13 cellular contexts compared by ENCODE assay signal in the genomic region with DNA sequence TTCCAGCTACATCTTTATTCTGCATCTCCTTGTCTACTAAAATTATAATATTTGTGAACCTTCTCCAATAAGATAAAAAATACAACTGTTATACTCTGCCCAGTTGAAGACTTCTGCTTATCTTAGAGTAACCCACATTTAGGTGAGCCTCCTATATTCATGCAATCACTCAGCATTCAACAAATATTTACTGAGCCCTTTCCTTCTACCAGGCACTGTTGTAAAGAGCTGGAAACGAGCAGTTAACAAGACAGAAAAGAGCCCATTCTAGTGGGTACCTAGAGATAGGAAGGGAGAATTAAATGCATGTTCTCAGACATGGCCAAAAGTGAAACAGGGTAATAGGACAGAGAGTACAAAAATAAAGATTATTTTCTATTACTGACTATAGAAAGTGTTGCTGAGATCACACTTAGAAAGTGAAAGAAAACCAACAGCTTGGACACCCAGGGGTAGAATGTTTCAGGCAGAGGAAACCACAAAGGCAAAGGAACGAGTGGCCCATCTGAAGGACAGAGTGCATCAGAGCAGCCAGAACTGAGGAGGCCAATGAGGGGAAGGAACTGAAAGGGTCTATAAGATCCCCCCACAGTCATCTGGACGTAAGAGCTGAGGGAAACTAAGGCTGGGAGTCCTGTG. TPM values are rescaled to one million over a fixed set of nuclear protein-coding genes. Genes with fewer than 3 reads are reported as not detected.
DNase-seq lines count a peak whose midpoint lies in the region; ATAC-seq and TF ChIP-seq lines count a peak whose summit lies in the region.
"Had no signal": no experiment of that assay in that cellular context is flagged by ENCODE, and none has a peak within 500 bp of the region (broad histone marks: within the 10 kb centered on the region; RNA-seq: fewer than 3 reads in every experiment).

No MANE protein-coding gene starts in this region.

- ATAC-seq in GM18505 (IDR thresholded peaks at IDR 0.05; ENCODE audit: unreplicated experiment) = peak; percentile 93
- peak; percentile 94 for ATAC-seq in HG03095 (IDR thresholded peaks at IDR 0.05; ENCODE audit: unreplicated experiment)
- ATAC-seq in activated CD8-positive, alpha-beta T cell treated with anti-CD3 and anti-CD28 coated beads, Interleukin-2, amount 10 ng/mL, durations not matched to agents 7 days and 5 days = peak; percentile 80
- ATAC-seq: naive thymus-derived CD8-positive, alpha-beta T cell had no signal

- H3K36me3 Mint-ChIP-seq in activated CD8-positive, alpha-beta T cell treated with anti-CD3 and anti-CD28 coated beads, Interleukin-2, amount 10 ng/mL, durations not matched to agents 7 days and 5 days (ENCODE audit: low read depth) = peaks cover 10% of the 10 kb centered on the region
- peaks cover 8% of the 10 kb centered on the region for H3K36me3 Mint-ChIP-seq in HFFc6 (ENCODE audit: low read depth)
- H3K36me3 Mint-ChIP-seq: naive thymus-derived CD8-positive, alpha-beta T cell had no signal

- H3K4me3 Mint-ChIP-seq in activated CD8-positive, alpha-beta T cell treated with anti-CD3 and anti-CD28 coated beads, Interleukin-2, amount 10 ng/mL, durations not matched to agents 7 days and 5 days = peak overlapping the region; percentile 1
- no peak overlapping the region for H3K4me3 Mint-ChIP-seq in HFFc6

- DNase-seq in GM20000 (ENCODE audit: low spot score) = peak; percentile 68
- peak; percentile 34 for DNase-seq in activated CD8-positive, alpha-beta T cell treated with anti-CD3 and anti-CD28 coated beads, Interleukin-2, amount 10 ng/mL, durations not matched to agents 7 days and 5 days
- DNase-seq in DMS79 (lab: John Stamatoyannopoulos, UW) = no peak
- no peak for DNase-seq in DMS 273 (lab: John Stamatoyannopoulos, UW; ENCODE audit: unreplicated experiment)
- DNase-seq in GF-D8 (lab: John Stamatoyannopoulos, UW) = no peak
- no peak for DNase-seq in HFFc6
- DNase-seq: activated CD4-positive, alpha-beta T cell treated with anti-CD3 and anti-CD28 coated beads for 48 hours; brain microvascular endothelial cell; head of caudate nucleus; naive thymus-derived CD8-positive, alpha-beta T cell had no signal

- H3K4me1 Mint-ChIP-seq in activated CD8-positive, alpha-beta T cell treated with anti-CD3 and anti-CD28 coated beads, Interleukin-2, amount 10 ng/mL, durations not matched to agents 7 days and 5 days (ENCODE audit: low read depth) = peaks cover 49% of the 10 kb centered on the region
- peaks cover 59% of the 10 kb centered on the region for H3K4me1 Mint-ChIP-seq in HFFc6 (ENCODE audit: low read depth)

- CTCF ChIA-PET in activated CD8-positive, alpha-beta T cell treated with anti-CD3 and anti-CD28 coated beads, Interleukin-2, amount 10 ng/mL, durations not matched to agents 7 days and 5 days (lab: Charles Lee) = interaction anchor here (0.6 to 1.4 kb wide), 4 partner anchors 13 to 109 kb away, joined by 3 to 4 read pairs (median 4); no protein-coding TSS in a partner anchor

- peak overlapping the region; percentile 74 for H3K27ac Mint-ChIP-seq in activated CD8-positive, alpha-beta T cell treated with anti-CD3 and anti-CD28 coated beads, Interleukin-2, amount 10 ng/mL, durations not matched to agents 7 days and 5 days
- H3K27ac Mint-ChIP-seq in HFFc6 = no peak overlapping the region

- POLR2A ChIA-PET in activated CD8-positive, alpha-beta T cell treated with anti-CD3 and anti-CD28 coated beads, Interleukin-2, amount 10 ng/mL, durations not matched to agents 7 days and 5 days (lab: Charles Lee) = no interaction called here

- H3K9me3 Mint-ChIP-seq in activated CD8-positive, alpha-beta T cell treated with anti-CD3 and anti-CD28 coated beads, Interleukin-2, amount 10 ng/mL, durations not matched to agents 7 days and 5 days (ENCODE audit: insufficient read depth) = peaks cover 8% of the 10 kb centered on the region
- peaks cover 9% of the 10 kb centered on the region for H3K9me3 Mint-ChIP-seq in HFFc6

- TF ChIP-seq CTCF in GM20000 (IDR thresholded peaks at IDR 0.05; ENCODE audit: extremely low read depth, missing control alignments) (no peak), HFFc6 (IDR thresholded peaks at IDR 0.05) (no peak)

- H3K27me3 Mint-ChIP-seq in activated CD8-positive, alpha-beta T cell treated with anti-CD3 and anti-CD28 coated beads, Interleukin-2, amount 10 ng/mL, durations not matched to agents 7 days and 5 days (ENCODE audit: low read depth) = peaks cover 2% of the 10 kb centered on the region
- H3K27me3 Mint-ChIP-seq in HFFc6 (ENCODE audit: insufficient read depth) = no peaks in the 10 kb centered on the region
- H3K27me3 Mint-ChIP-seq: naive thymus-derived CD8-positive, alpha-beta T cell had no signal

- TF ChIP-seq POLR2A in GM18505 (IDR thresholded peaks at IDR 0.05; ENCODE audit: borderline replicate concordance, extremely low read depth, insufficient read depth, insufficient read length) = no peak

RNA-seq across cellular contexts. Expression of a gene that starts 50.8 kb away (rescaled TPM):
- total RNA-seq in activated CD8-positive, alpha-beta T cell treated with anti-CD3 and anti-CD28 coated beads, Interleukin-2, amount 10 ng/mL, durations not matched to agents 7 days and 5 days = not detected
- not detected for total RNA-seq in HFFc6 (2021; fragmentation: NEBNext Ultra II Directional; extraction: Animal tissue kit (Norgen Biotek cat#: 25700))
- total RNA-seq: naive thymus-derived CD8-positive, alpha-beta T cell; OCI-LY7 had no signal

Comparison
In these comparisons a context has a peak if more than half of its experiments do, and no peak if none do; other contexts are left out.
1. DNase-seq: peak in GM20000 (single experiment) and activated CD8-positive, alpha-beta T cell treated with anti-CD3 and anti-CD28 coated beads, Interleukin-2, amount 10 ng/mL, durations not matched to agents 7 days and 5 days (single experiment); none in DMS79 (single experiment), DMS 273 (single experiment), GF-D8 (single experiment) and HFFc6 (single experiment).
2. Peak in every context shown above with its lines, with median percentiles within 50 percentile points of each other: ATAC-seq.